Comparison of ENCODE assay signal across 8 cellular contexts in the genomic region with DNA sequence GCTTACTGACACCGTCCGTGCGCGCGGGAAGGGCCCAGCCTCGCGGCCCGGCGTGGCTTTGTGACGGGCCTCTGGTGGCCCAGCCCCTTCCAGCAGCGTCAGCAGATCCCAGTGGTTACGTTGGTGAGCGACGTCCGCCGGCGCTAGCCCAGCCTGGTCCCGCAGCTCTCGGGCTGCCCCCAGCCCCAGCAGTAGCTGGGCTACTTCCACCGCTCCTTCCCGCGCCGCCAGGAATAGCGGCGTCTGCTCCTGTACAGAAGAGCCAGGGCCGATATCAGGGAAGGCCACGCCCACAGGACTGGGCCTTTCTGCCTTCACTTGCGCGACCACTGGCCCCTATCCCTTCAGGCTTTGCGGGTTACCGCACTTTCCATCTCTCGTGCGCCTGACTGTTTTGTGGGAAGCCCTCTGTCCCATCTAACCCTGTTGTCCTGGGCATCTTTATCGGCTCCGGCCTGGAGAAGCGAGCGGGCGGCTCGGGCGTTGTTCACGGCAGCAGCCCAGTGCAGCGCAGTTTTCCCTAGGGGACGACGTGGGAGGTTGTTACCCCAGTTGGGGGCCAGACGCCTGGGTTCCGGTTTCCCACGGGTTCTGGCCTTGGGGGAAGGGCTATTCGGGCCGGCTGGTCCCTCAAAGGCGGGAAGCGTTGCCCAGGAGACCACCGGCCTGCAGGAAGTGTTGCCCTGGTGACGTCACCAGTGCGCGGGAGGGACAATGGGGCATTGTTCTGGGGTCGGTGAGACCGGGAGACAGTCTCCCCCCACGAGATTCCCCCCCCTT. TPM values are rescaled to one million over a fixed set of nuclear protein-coding genes. Genes with fewer than 3 reads are reported as not detected.
DNase-seq lines count a peak whose midpoint lies in the region; ATAC-seq and TF ChIP-seq lines count a peak whose summit lies in the region.

No MANE protein-coding gene starts in this region.

- DNase-seq in GM06990 (ENCODE audit: extremely low read depth, insufficient read length), result peak; percentile 84
- DNase-seq in H4 (ENCODE audit: low spot score), result peak; percentile 87
- peak; percentile 81 for DNase-seq in LHCN-M2 (ENCODE audit: low read depth)
- DNase-seq in SJSA1 (ENCODE audit: low read depth in 1 of 2, low spot score in 2 of 2), result peak; percentile 95 to 98
- peak; percentile 78 for DNase-seq in amniotic epithelial cell (ENCODE audit: low read depth)
- peak; percentile 92 to 98 for DNase-seq in heart right ventricle
- no peak for DNase-seq in trophoblast cell
- no peak for DNase-seq in GOT3 (lab: John Stamatoyannopoulos, UW)

- H3K4me3 ChIP-seq in GM06990 (replicated peaks; ENCODE audit: low read depth, low read length) (peak overlapping the region; percentile 96), SJSA1 (peak overlapping the region; percentile 53), heart right ventricle (peak overlapping the region; percentile 51 to 79 (median 70)), trophoblast cell (ENCODE audit: low read depth, low read length) (peak overlapping the region; percentile 78)

- intact Hi-C loops in heart right ventricle (cut with DNase I), result loop anchor here in 3 of 10 donors (1.0 to 5.0 kb wide), 4 partner anchors 17 to 776 kb away; a partner anchor contains a TSS

- WGBS in heart right ventricle, 2 donors, result 0 to 1% methylated on average over 58 of the region's 58 CpGs
- no CpG with 5 or more reads among the region's 58 CpGs for WGBS in trophoblast cell (ENCODE audit: extremely low coverage, insufficient coverage, insufficient read length)

- TF ChIP-seq CTCF in GM06990 (IDR thresholded peaks at IDR 0.05; ENCODE audit: insufficient read depth, low read length, poor library complexity, severe bottlenecking) (no peak), heart right ventricle (IDR thresholded peaks at IDR 0.05) (no peak)

- H3K14ac ChIP-seq in trophoblast cell (ENCODE audit: low read length), result peak overlapping the region; percentile 62

- H3K36me3 ChIP-seq in GM06990 (ENCODE audit: control insufficient read depth, insufficient read depth, low read length) (no peaks in the 10 kb centered on the region), SJSA1 (no peaks in the 10 kb centered on the region), heart right ventricle (peaks cover 0 to 52% (median 0%) of the 10 kb centered on the region in 9 donors), trophoblast cell (ENCODE audit: control insufficient read depth in 1 of 2, insufficient read depth in 2 of 2, low read length in 2 of 2) (no peaks in the 10 kb centered on the region)

- H3K4me2 ChIP-seq in trophoblast cell (ENCODE audit: low read length), result peak overlapping the region; percentile 84

- peak overlapping the region; percentile 77 for H2AFZ ChIP-seq in trophoblast cell (ENCODE audit: insufficient read depth, low read length, poor library complexity)

- H3K79me2 ChIP-seq in trophoblast cell (ENCODE audit: control insufficient read depth, insufficient read depth, low read length, poor library complexity), result peaks cover 4% of the 10 kb centered on the region

- peak overlapping the region; percentile 91 for H3K9ac ChIP-seq in trophoblast cell (ENCODE audit: low read length)

- peak overlapping the region; percentile 85 for H4K12ac ChIP-seq in trophoblast cell (ENCODE audit: low read depth, low read length)

- peak overlapping the region; percentile 77 for H4K8ac ChIP-seq in trophoblast cell (ENCODE audit: low read depth, low read length)

- H3K9me3 ChIP-seq in SJSA1 (replicated peaks) (no peaks in the 10 kb centered on the region), heart right ventricle (no peaks in the 10 kb centered on the region), trophoblast cell (ENCODE audit: insufficient read depth, low read depth, low read length) (no peaks in the 10 kb centered on the region)

- H3K27ac ChIP-seq in SJSA1 (peak overlapping the region; percentile 99), heart right ventricle (peak overlapping the region; percentile 98 to 100 (median 99)), trophoblast cell (ENCODE audit: low read depth, low read length) (peak overlapping the region; percentile 97)

- peak overlapping the region; percentile 67 for H2BK5ac ChIP-seq in trophoblast cell (ENCODE audit: low read depth, low read length, poor library complexity)

- peak overlapping the region; percentile 47 for H2BK120ac ChIP-seq in trophoblast cell (ENCODE audit: insufficient read depth, low read length, poor library complexity)

- no peak overlapping the region for H2BK12ac ChIP-seq in trophoblast cell (ENCODE audit: low read length)

- H3K27me3 ChIP-seq in GM06990 (replicated peaks; ENCODE audit: control insufficient read depth, insufficient read depth, low read length) (no peaks in the 10 kb centered on the region), SJSA1 (replicated peaks) (no peaks in the 10 kb centered on the region), heart right ventricle (peaks cover 0 to 5% (median 0%) of the 10 kb centered on the region in 7 donors), trophoblast cell (ENCODE audit: insufficient read depth, low read length) (no peaks in the 10 kb centered on the region)

- H3K23ac ChIP-seq in trophoblast cell (ENCODE audit: low read length), result no peak overlapping the region

- H3K79me1 ChIP-seq in trophoblast cell (ENCODE audit: low read length), result peaks cover 20% of the 10 kb centered on the region

- peak; percentile 37 to 89 (median 74) for ATAC-seq in heart right ventricle

- H3K18ac ChIP-seq in trophoblast cell (ENCODE audit: low read length), result peak overlapping the region; percentile 60

- H3K4ac ChIP-seq in trophoblast cell (ENCODE audit: low read depth, low read length), result peak overlapping the region; percentile 17

- H2AK5ac ChIP-seq in trophoblast cell (ENCODE audit: low read length), result peak overlapping the region; percentile 1

- H3K4me1 ChIP-seq in SJSA1 (replicated peaks), result peaks cover 39% of the 10 kb centered on the region
- peaks cover 6 to 63% (median 47%) of the 10 kb centered on the region in 9 donors for H3K4me1 ChIP-seq in heart right ventricle
- H3K4me1 ChIP-seq in trophoblast cell (ENCODE audit: control insufficient read depth in 1 of 2, insufficient read depth in 2 of 2, low read length in 2 of 2), result peaks cover 15 to 17% of the 10 kb centered on the region in 2 experiments

- H4K91ac ChIP-seq in trophoblast cell (ENCODE audit: low read depth, low read length), result peak overlapping the region; percentile 94

RNA-seq across cellular contexts. Expression of a gene that starts 3.6 kb away (rescaled TPM):
- 3.2 and 3.9 TPM in 2 replicates for total RNA-seq in H4 (2014; rRNA removed; shearing (Covaris generic))
- total RNA-seq in LHCN-M2 (2014; rRNA removed) (1.0 and 1.4 TPM in 2 replicates), heart right ventricle (10 to 100 TPM in 1 of 10 donors, 1 to 10 TPM in 9; 2.4 to 28.0 (median 4.4) TPM)
- polyA plus RNA-seq in LHCN-M2 (2012), result 4.2 TPM
- total RNA-seq in SJSA1 (2014; rRNA removed; shearing (Covaris generic)), result 15.3 and 16.2 TPM in 2 replicates
- 1 to 10 TPM; 5.8 to 6.2 TPM for polyA plus RNA-seq in heart right ventricle
- polyA plus RNA-seq in trophoblast cell (2013), result 9.6 and 10.9 TPM in 2 replicates

RNA-seq across cellular contexts. Expression of a gene that starts 6.1 kb away (rescaled TPM):
- 14.3 and 17.4 TPM in 2 replicates for total RNA-seq in H4 (2014; rRNA removed; shearing (Covaris generic))
- total RNA-seq in LHCN-M2 (2014; rRNA removed), result 19.2 and 23.1 TPM in 2 replicates
- 27.7 TPM for polyA plus RNA-seq in LHCN-M2 (2012)
- 11.8 and 13.2 TPM in 2 replicates for total RNA-seq in SJSA1 (2014; rRNA removed; shearing (Covaris generic))
- 10 to 100 TPM; 32.8 to 50.9 (median 44.1) TPM for total RNA-seq in heart right ventricle
- polyA plus RNA-seq in heart right ventricle, result 10 to 100 TPM; 25.6 to 55.4 TPM
- 90.9 and 95.5 TPM in 2 replicates for polyA plus RNA-seq in trophoblast cell (2013)

RNA-seq across cellular contexts. Expression of a gene that starts 12.0 kb away (rescaled TPM):
- total RNA-seq in H4 (2014; rRNA removed; shearing (Covaris generic)), result 0.41 TPM in 1 of 2 replicates, not detected in the other
- total RNA-seq in LHCN-M2 (2014; rRNA removed) (0.45 and 0.80 TPM in 2 replicates), heart right ventricle (1 to 10 TPM in 9 of 10 donors, under 1 TPM in 1; 0.75 to 5.1 (median 2.9) TPM)
- 0.97 TPM for polyA plus RNA-seq in LHCN-M2 (2012)
- 0.76 TPM in 1 of 2 replicates, not detected in the other for total RNA-seq in SJSA1 (2014; rRNA removed; shearing (Covaris generic))
- 1 to 10 TPM; 3.1 to 5.5 TPM for polyA plus RNA-seq in heart right ventricle
- polyA plus RNA-seq in trophoblast cell (2013), result 7.3 and 8.1 TPM in 2 replicates

RNA-seq across cellular contexts. Expression of a gene that starts 17.9 kb away (rescaled TPM):
- 55.7 and 56.9 TPM in 2 replicates for total RNA-seq in H4 (2014; rRNA removed; shearing (Covaris generic))
- 43.5 and 55.3 TPM in 2 replicates for total RNA-seq in LHCN-M2 (2014; rRNA removed)
- polyA plus RNA-seq in LHCN-M2 (2012), result 70.3 TPM
- 63.6 and 67.6 TPM in 2 replicates for total RNA-seq in SJSA1 (2014; rRNA removed; shearing (Covaris generic))
- 100 to 1,000 TPM in 1 of 10 donors, 10 to 100 TPM in 9; 75.5 to 122 (median 82.7) TPM for total RNA-seq in heart right ventricle
- 100 to 1,000 TPM in 1 of 2 donors, 10 to 100 TPM in 1; 53.0 to 132 TPM for polyA plus RNA-seq in heart right ventricle
- 51.4 and 55.5 TPM in 2 replicates for polyA plus RNA-seq in trophoblast cell (2013)

RNA-seq across cellular contexts. Expression of a gene that starts 20.2 kb away (rescaled TPM):
- total RNA-seq in H4 (2014; rRNA removed; shearing (Covaris generic)), result 45.6 and 51.3 TPM in 2 replicates
- total RNA-seq in LHCN-M2 (2014; rRNA removed), result 80.3 and 87.0 TPM in 2 replicates
- 95.4 TPM for polyA plus RNA-seq in LHCN-M2 (2012)
- total RNA-seq in SJSA1 (2014; rRNA removed; shearing (Covaris generic)), result 40.9 and 65.4 TPM in 2 replicates
- 10 to 100 TPM; 39.0 to 63.1 (median 47.4) TPM for total RNA-seq in heart right ventricle
- polyA plus RNA-seq in heart right ventricle, result 10 to 100 TPM; 50.8 to 56.3 TPM
- polyA plus RNA-seq in trophoblast cell (2013), result 67.1 and 67.2 TPM in 2 replicates

Comparison
In these comparisons a context has a peak if more than half of its experiments do, and no peak if none do; other contexts are left out.
1. DNase-seq: peak in GM06990 (single experiment), H4 (single experiment), LHCN-M2 (single experiment), SJSA1 (2 of 2), amniotic epithelial cell (single experiment) and heart right ventricle (2 of 2); none in trophoblast cell (0 of 2) and GOT3 (single experiment).
2. Peak in every context shown above with its lines, with median percentiles within 50 percentile points of each other: H3K4me3 ChIP-seq and H3K27ac ChIP-seq.